Comparison of ENCODE assay signal across 33 cellular contexts in genomic region chr19:31496076-31496475, GRCh38.
"Had no signal": no experiment of that assay in that cellular context is flagged by ENCODE, and none has a peak within 500 bp of the region (broad histone marks: within the 10 kb centered on the region; RNA-seq: fewer than 3 reads in every experiment).

No MANE protein-coding gene starts in this region.

- H3K4me2 ChIP-seq: PC-9 had no signal

- DNase-seq: Kasumi-1, KG1, MG63, NCI-H1048, NCI-H1092 treated with DMSO at 0.1 percent for 48 hours, NCI-H1105 treated with DMSO at 0.1 percent for 48 hours, NCI-H1417, NCI-H1436, NCI-H146, NCI-H1694, NCI-H187, NCI-H1930, NCI-H2029 treated with DMSO at 0.1 percent for 48 hours, NCI-H2081 treated with DMSO at 0.1 percent for 48 hours, NCI-H2107, NCI-H2171, NCI-H226, NCI-H446 treated with DMSO at 0.1 percent for 48 hours, NCI-H510A, NCI-H524, NCI-H526, NCI-H69, NCI-H748 treated with DMSO at 0.1 percent for 48 hours, NCI-H82, PC-9, SHP77, SIG-M5, SJCRH30 had no signal

- FAIRE-seq: RCC 7860 had no signal

- H3K4me3 ChIP-seq: MG63, PC-9, SJCRH30, SK-N-MC had no signal

- H3K9me3 ChIP-seq: MG63, SJCRH30 had no signal

- H3K27me3 ChIP-seq: MG63, SJCRH30 had no signal

- H3K27ac ChIP-seq: PC-9, RWPE1, SJCRH30, SK-N-MC had no signal

- H3K36me3 ChIP-seq: MG63, SJCRH30 had no signal

- H2AFZ ChIP-seq: PC-9 had no signal

- ATAC-seq: Panc1, SK-N-SH treated with all-trans-retinoic acid at 6 μM for 48 hours had no signal
